In the genomic region with DNA sequence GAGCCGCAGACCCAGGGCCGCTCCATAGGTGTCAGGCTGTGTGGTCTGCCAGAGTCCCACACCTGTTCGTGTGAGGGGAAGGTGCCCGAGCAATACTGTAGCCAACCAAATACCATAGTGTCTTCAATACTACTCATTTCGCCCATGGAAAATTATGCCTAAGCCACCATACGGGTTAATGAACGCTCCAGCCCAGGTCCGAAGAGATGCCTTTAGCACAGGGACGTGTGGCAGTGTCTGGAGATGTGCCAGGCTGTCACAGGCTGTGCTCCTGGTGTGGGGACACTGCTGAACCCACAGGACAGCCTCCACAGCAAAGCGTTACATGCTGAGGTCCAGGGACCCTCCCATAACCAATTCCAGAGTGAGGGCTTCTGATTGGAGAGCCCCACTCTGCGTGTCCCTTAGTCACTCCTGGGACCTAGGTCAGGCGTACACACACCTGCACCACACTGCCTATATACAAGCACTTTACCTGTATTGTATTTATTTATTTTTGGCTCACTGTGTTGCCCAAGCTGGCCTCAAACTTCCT, we compare ENCODE assay signal across 1 cellular context.
TF ChIP-seq lines count a peak whose summit lies in the region.

No MANE protein-coding gene starts in this region.

TF ChIP-seq in HepG2, 621 proteins besides CTCF, POLR2A, EP300 and RAD21:
- TF ChIP-seq, protein P1, sequence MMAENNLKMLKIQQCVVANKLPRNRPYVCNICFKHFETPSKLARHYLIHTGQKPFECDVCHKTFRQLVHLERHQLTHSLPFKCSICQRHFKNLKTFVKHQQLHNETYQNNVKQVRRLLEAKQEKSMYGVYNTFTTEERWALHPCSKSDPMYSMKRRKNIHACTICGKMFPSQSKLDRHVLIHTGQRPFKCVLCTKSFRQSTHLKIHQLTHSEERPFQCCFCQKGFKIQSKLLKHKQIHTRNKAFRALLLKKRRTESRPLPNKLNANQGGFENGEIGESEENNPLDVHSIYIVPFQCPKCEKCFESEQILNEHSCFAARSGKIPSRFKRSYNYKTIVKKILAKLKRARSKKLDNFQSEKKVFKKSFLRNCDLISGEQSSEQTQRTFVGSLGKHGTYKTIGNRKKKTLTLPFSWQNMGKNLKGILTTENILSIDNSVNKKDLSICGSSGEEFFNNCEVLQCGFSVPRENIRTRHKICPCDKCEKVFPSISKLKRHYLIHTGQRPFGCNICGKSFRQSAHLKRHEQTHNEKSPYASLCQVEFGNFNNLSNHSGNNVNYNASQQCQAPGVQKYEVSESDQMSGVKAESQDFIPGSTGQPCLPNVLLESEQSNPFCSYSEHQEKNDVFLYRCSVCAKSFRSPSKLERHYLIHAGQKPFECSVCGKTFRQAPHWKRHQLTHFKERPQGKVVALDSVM (CRISPR knock-in tag; IDR thresholded peaks at IDR 0.05): peak; percentile 75
